ENCODE assay signal across 1 cellular context in the genomic region with DNA sequence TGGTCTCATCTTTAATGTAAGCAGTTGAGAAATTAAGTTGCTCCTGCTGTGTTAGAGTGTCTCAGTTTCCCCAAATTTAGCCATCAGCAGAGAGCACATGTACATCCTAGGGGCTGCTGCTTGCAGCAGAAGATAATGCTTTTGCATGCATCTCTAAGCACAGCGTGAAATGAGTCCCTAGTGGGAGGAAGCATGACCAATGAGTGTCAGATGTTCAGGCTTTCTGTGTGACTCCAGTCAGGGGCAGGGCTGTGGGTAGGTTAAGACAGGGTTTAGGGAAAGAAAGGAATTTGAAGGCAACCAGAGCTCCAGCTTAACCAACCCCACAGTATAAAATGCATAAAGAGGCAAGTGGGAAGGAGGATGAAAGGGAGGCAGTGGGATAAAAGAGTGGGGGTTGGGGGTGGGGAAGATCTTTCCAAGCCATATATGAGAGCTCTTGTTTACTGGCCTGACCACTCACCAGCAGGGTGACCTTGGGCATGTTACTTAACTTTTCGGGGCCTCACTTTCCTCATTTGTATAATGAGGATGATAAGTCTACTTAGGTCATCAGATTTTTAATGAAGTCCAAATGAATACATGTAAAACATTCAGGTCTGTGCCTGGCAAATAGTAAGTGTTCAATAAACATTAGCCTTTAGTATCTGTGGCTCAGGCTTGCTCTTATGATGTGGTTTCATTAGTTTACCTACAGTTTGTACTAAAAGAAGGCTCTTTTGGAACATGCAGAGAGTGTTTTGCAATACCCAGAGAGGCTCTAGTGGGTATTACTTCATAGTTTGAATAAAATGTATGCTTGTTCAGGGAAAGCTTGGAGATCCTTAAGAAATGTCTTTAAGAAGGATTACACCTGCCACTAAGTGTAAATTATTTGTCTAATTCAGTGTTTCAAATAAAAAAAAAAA.
TF ChIP-seq lines count a peak whose summit lies in the region.

No MANE protein-coding gene starts in this region.

TF ChIP-seq in K562, 482 proteins besides CTCF, POLR2A, EP300 and RAD21:
- TF ChIP-seq CEBPB (tag; IDR thresholded peaks at IDR 0.05) (peak; percentile 39), POLR2AphosphoS5 (IDR thresholded peaks at IDR 0.05; ENCODE audit: control insufficient read depth, insufficient read depth, low read depth, low read length) (no peak)
TF ChIP-seq in K562: peak in this region for 1.
